8 cellular contexts compared by ENCODE assay signal in the genomic region with DNA sequence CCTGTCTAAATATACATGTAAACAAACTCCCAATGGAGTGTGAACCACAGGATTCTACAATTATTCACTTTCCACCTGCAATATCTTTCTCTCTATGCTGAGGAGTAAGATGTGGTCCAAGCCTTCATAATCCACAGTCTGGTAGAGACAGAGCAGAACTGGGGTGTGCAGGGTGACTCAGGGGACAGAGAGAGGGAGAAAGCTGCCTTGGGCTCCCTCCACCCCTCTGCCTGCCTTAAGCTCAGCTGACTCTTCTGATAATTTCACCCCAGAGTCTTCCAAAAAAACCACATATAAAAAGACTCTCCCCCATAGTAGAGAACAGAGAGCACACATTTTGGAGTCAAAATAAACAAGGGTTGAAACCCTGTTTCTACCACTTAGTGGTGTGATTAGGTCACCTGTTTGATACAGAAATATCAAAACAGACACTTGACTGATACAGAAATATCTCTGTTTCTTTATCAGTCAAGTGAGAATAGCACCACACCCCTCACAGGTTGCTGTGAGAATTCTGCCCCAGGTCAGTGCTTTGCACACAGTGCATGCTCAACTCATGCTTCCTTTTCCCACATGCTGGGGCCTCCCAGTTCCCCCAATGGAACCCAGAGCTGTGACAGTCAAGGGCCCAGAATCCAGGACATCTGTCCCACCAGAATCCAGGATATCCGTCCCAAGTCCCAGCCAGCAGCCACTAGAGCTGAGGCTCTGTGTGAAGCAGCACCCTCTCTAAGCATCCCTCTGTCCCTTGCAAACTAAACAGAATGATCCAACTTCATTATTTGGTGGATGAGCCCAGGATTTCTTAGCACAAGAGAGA. TPM values are rescaled to one million over a fixed set of nuclear protein-coding genes. Genes with fewer than 3 reads are reported as not detected.
DNase-seq lines count a peak whose midpoint lies in the region; ATAC-seq and TF ChIP-seq lines count a peak whose summit lies in the region.

No MANE protein-coding gene starts in this region.

- no peak overlapping the region for H3K27ac ChIP-seq in ascending aorta

- H3K27ac Mint-ChIP-seq in activated CD4-positive, alpha-beta T cell treated with anti-CD3 and anti-CD28 coated beads, Interleukin-2, amount 10 ng/mL, durations not matched to agents 24 days and 14 days, result peak overlapping the region; percentile 94
- H3K27ac Mint-ChIP-seq in stimulated activated memory B cell treated with anti-CD40 and anti-IgM and Interleukin-4, amounts not matched to agents 10 μg/mL and 1 μg/mL and 100 μg/mL, for 72 hours, result peak overlapping the region; percentile 87

- peak; percentile 57 for ATAC-seq in HG03095 (IDR thresholded peaks at IDR 0.05; ENCODE audit: unreplicated experiment)
- peak; percentile 13 for ATAC-seq in stimulated activated memory B cell treated with anti-CD40 and anti-IgM and Interleukin-4, amounts not matched to agents 10 μg/mL and 1 μg/mL and 100 μg/mL, for 72 hours

- peaks cover 27% of the 10 kb centered on the region for H3K36me3 Mint-ChIP-seq in activated CD4-positive, alpha-beta T cell treated with anti-CD3 and anti-CD28 coated beads, Interleukin-2, amount 10 ng/mL, durations not matched to agents 24 days and 14 days (ENCODE audit: low read depth)
- peaks cover 34% of the 10 kb centered on the region for H3K36me3 Mint-ChIP-seq in stimulated activated memory B cell treated with anti-CD40 and anti-IgM and Interleukin-4, amounts not matched to agents 10 μg/mL and 1 μg/mL and 100 μg/mL, for 72 hours

- no peaks in the 10 kb centered on the region for H3K27me3 ChIP-seq in ascending aorta

- no peaks in the 10 kb centered on the region for H3K4me1 ChIP-seq in ascending aorta

- TF ChIP-seq CTCF in ascending aorta (IDR thresholded peaks at IDR 0.05), result no peak

- no peaks in the 10 kb centered on the region for H3K27me3 Mint-ChIP-seq in activated CD4-positive, alpha-beta T cell treated with anti-CD3 and anti-CD28 coated beads, Interleukin-2, amount 10 ng/mL, durations not matched to agents 24 days and 14 days
- H3K27me3 Mint-ChIP-seq in stimulated activated memory B cell treated with anti-CD40 and anti-IgM and Interleukin-4, amounts not matched to agents 10 μg/mL and 1 μg/mL and 100 μg/mL, for 72 hours, result no peaks in the 10 kb centered on the region

- H3K4me1 Mint-ChIP-seq in activated CD4-positive, alpha-beta T cell treated with anti-CD3 and anti-CD28 coated beads, Interleukin-2, amount 10 ng/mL, durations not matched to agents 24 days and 14 days, result peaks cover 57% of the 10 kb centered on the region
- H3K4me1 Mint-ChIP-seq in stimulated activated memory B cell treated with anti-CD40 and anti-IgM and Interleukin-4, amounts not matched to agents 10 μg/mL and 1 μg/mL and 100 μg/mL, for 72 hours, result peaks cover 66% of the 10 kb centered on the region

- H3K4me3 ChIP-seq in ascending aorta, result no peak overlapping the region

- no peaks in the 10 kb centered on the region for H3K36me3 ChIP-seq in ascending aorta

- H3K9me3 Mint-ChIP-seq in activated CD4-positive, alpha-beta T cell treated with anti-CD3 and anti-CD28 coated beads, Interleukin-2, amount 10 ng/mL, durations not matched to agents 24 days and 14 days, result no peaks in the 10 kb centered on the region
- no peaks in the 10 kb centered on the region for H3K9me3 Mint-ChIP-seq in stimulated activated memory B cell treated with anti-CD40 and anti-IgM and Interleukin-4, amounts not matched to agents 10 μg/mL and 1 μg/mL and 100 μg/mL, for 72 hours

- peak; percentile 78 for DNase-seq in activated CD4-positive, alpha-beta T cell treated with anti-CD3 and anti-CD28 coated beads, Interleukin-2, amount 10 ng/mL, durations not matched to agents 24 days and 14 days
- DNase-seq in activated CD4-positive, alpha-beta T cell treated with anti-CD3 and anti-CD28 coated beads, Interleukin-2, amount 50 U/mL, for 4 hours, result no peak
- peak; percentile 12 for DNase-seq in activated effector memory CD4-positive, alpha-beta T cell treated with Interleukin-2 at 50 U/mL for 16 hours
- DNase-seq in ascending aorta (ENCODE audit: low spot score in 2 of 2), result no peak
- no peak for DNase-seq in germinal center (ENCODE audit: low spot score)
- DNase-seq in activated gamma-delta T cell (lab: John Stamatoyannopoulos, UW), result no peak

- no peaks in the 10 kb centered on the region for H3K9me3 ChIP-seq in ascending aorta

- intact Hi-C loops in activated CD4-positive, alpha-beta T cell treated with anti-CD3 and anti-CD28 coated beads, Interleukin-2, amount 10 ng/mL, durations not matched to agents 24 days and 14 days (cut with micrococcal nuclease), result loop anchor here (1.0 to 5.0 kb wide), 2 partner anchors 118 to 127 kb away; a partner anchor contains a TSS
- intact Hi-C loops in ascending aorta (cut with DNase I), result no loop called here

- H3K4me3 Mint-ChIP-seq in activated CD4-positive, alpha-beta T cell treated with anti-CD3 and anti-CD28 coated beads, Interleukin-2, amount 10 ng/mL, durations not matched to agents 24 days and 14 days, result peak overlapping the region; percentile 80
- H3K4me3 Mint-ChIP-seq in stimulated activated memory B cell treated with anti-CD40 and anti-IgM and Interleukin-4, amounts not matched to agents 10 μg/mL and 1 μg/mL and 100 μg/mL, for 72 hours, result peak overlapping the region; percentile 67

RNA-seq across cellular contexts. Expression of a gene that starts 1.3 kb away (rescaled TPM):
- total RNA-seq in activated CD4-positive, alpha-beta T cell treated with anti-CD3 and anti-CD28 coated beads, Interleukin-2, amount 10 ng/mL, durations not matched to agents 24 days and 14 days, result 3.5 TPM in 2 replicates
- total RNA-seq in ascending aorta, result not detected

RNA-seq across cellular contexts. Expression of a gene that starts 28.5 kb away (rescaled TPM):
- total RNA-seq in activated CD4-positive, alpha-beta T cell treated with anti-CD3 and anti-CD28 coated beads, Interleukin-2, amount 10 ng/mL, durations not matched to agents 24 days and 14 days, result not detected in 2 replicates
- not detected for total RNA-seq in ascending aorta

RNA-seq across cellular contexts. Expression of a gene that starts 36.7 kb away (rescaled TPM):
- not detected in 2 replicates for total RNA-seq in activated CD4-positive, alpha-beta T cell treated with anti-CD3 and anti-CD28 coated beads, Interleukin-2, amount 10 ng/mL, durations not matched to agents 24 days and 14 days
- 0.43 TPM for total RNA-seq in ascending aorta

RNA-seq across cellular contexts. Expression of a gene that starts 45.5 kb away (rescaled TPM):
- not detected in 2 replicates for total RNA-seq in activated CD4-positive, alpha-beta T cell treated with anti-CD3 and anti-CD28 coated beads, Interleukin-2, amount 10 ng/mL, durations not matched to agents 24 days and 14 days
- total RNA-seq in ascending aorta, result not detected

Comparison
In these comparisons a context has a peak if more than half of its experiments do, and no peak if none do; other contexts are left out.
1. DNase-seq: peak in activated CD4-positive, alpha-beta T cell treated with anti-CD3 and anti-CD28 coated beads, Interleukin-2, amount 10 ng/mL, durations not matched to agents 24 days and 14 days (single experiment) and activated effector memory CD4-positive, alpha-beta T cell treated with Interleukin-2 at 50 U/mL for 16 hours (single experiment); none in activated CD4-positive, alpha-beta T cell treated with anti-CD3 and anti-CD28 coated beads, Interleukin-2, amount 50 U/mL, for 4 hours (0 of 2), ascending aorta (0 of 2), germinal center (single experiment) and activated gamma-delta T cell (single experiment).